ENCODE assay signal across 7 cellular contexts in the genomic region with DNA sequence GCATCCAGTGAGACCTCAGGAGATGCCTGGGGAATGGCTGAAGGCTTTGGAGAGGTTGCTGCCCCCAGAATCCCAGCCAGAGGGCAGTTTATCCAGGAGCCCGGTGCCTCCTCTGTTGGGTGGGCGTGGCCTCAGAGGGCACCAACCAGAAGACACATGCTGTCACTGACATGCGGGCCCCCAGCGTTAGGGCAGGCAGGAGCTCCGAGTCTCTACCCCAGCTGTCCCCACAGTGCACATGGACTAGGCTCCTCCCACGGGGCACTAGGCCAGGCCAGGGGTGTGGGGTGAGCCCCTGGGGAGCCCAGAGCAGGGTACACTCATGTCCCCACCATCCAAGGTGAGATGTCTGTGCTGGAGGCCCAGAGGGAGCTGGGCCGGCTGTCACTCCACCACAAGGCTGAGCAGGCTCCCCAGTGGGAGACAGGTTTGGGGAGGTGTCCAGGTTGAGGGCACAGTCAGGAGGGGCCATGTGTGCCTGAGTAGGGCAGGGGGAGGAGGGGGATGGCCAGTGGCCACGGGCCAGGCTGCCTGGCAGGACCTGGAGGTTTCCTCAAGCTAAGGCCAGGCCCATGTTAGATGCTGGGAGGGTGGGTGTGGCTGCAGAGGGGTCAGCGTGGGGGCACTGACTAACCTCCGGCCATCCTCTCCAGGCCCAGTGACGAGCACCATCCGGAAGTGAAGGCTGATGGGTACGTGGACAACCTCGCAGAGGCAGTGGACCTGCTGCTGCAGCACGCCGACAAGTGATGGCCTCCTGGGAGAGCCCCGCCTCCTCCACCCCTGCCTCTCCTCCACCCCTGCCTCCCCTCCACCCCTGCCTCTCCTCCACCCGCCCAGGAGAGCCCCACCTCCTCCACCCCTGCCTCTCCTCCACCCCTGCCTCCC.
DNase-seq lines count a peak whose midpoint lies in the region; ATAC-seq and TF ChIP-seq lines count a peak whose summit lies in the region.

No MANE protein-coding gene starts in this region.

- no peaks in the 10 kb centered on the region for H3K9me3 ChIP-seq in skeletal muscle satellite cell (replicated peaks; ENCODE audit: low read length)

- H3K36me3 ChIP-seq in H7 (replicated peaks; ENCODE audit: control insufficient read depth, insufficient read depth, low read length) (no peaks in the 10 kb centered on the region), skeletal muscle satellite cell (ENCODE audit: insufficient read depth, low read length) (no peaks in the 10 kb centered on the region)

- DNase-seq in H7 (peak; percentile 95), SK-MEL-5 (ENCODE audit: low read depth, low spot score) (peak; percentile 40), fibroblast of mammary gland (ENCODE audit: low read depth) (peak; percentile 63), DMS114 treated with DMSO at 0.1 percent for 48 hours (lab: John Stamatoyannopoulos, UW; ENCODE audit: unreplicated experiment) (no peak), SW 1271 (lab: John Stamatoyannopoulos, UW) (no peak)

- H3K4me2 ChIP-seq in skeletal muscle satellite cell (ENCODE audit: low read length): no peak overlapping the region

- ATAC-seq in GM18858 (IDR thresholded peaks at IDR 0.05; ENCODE audit: unreplicated experiment): no peak

- no peak for TF ChIP-seq CTCF in fibroblast of mammary gland (conservative IDR thresholded peaks at IDR 0.05; ENCODE audit: control insufficient read depth, insufficient read depth, low read depth, low read length)

- H3K9ac ChIP-seq in skeletal muscle satellite cell (ENCODE audit: low read depth, low read length): peak overlapping the region; percentile 30

- H3K4me1 ChIP-seq in skeletal muscle satellite cell (ENCODE audit: control insufficient read depth, insufficient read depth, low read length): peaks cover 9% of the 10 kb centered on the region

- H3K27me3 ChIP-seq in H7 (ENCODE audit: control insufficient read depth, insufficient read depth, low read length) (no peaks in the 10 kb centered on the region), skeletal muscle satellite cell (ENCODE audit: control insufficient read depth, insufficient read depth, low read length) (no peaks in the 10 kb centered on the region)

- in situ Hi-C loops in SK-MEL-5 (cut with HindIII; ENCODE audit: low pct_unique_long_range_greater_than_20kb, low sequenced_read_pairs): no loop called here

- no peak overlapping the region for H3K4me3 ChIP-seq in H7 (ENCODE audit: insufficient read depth, low read depth, low read length)
- no peak overlapping the region for H3K4me3 ChIP-seq in fibroblast of mammary gland (ENCODE audit: control insufficient read depth, low read depth, low read length)
- H3K4me3 ChIP-seq in skeletal muscle satellite cell (ENCODE audit: low read length): no peak overlapping the region

Comparison
In these comparisons a context has a peak if more than half of its experiments do, and no peak if none do; other contexts are left out.
1. DNase-seq: peak in H7 (single experiment), SK-MEL-5 (single experiment) and fibroblast of mammary gland (single experiment); none in DMS114 treated with DMSO at 0.1 percent for 48 hours (single experiment) and SW 1271 (0 of 2).